8 cellular contexts compared by ENCODE assay signal in the genomic region with DNA sequence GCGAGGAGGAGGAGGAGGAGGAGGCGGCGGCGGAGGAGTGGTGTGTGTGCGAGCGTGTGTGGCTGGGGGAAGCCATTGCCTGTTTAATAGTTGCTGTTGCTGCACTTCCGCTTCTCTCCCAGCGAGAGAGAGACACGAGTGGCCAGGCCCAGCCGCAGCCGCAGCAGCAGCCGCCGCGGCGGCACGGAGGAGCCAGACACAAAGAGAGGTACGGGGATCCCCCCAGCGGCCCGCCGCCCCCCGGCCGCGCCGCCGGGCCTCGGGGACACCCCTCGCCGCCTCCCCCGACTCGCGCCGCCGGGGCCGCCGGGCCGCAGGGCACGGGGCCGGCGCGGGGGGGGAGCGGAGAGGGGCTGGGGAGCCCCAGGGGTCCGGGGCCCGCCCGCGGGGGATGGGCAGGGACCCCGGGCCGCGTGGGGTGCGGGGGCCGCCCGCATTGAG. TPM values are rescaled to one million over a fixed set of nuclear protein-coding genes. Genes with fewer than 3 reads are reported as not detected.
DNase-seq lines count a peak whose midpoint lies in the region; ATAC-seq, FAIRE-seq and TF ChIP-seq lines count a peak whose summit lies in the region.

A gene (plus strand): TSS at position 75 of the 441 bp plus-strand sequence. CDS start 1,315 bp downstream, outside the sequence.

- DNase-seq in COLO668 (lab: John Stamatoyannopoulos, UW; ENCODE audit: unreplicated experiment) (peak; percentile 51), SJSA1 (ENCODE audit: low read depth in 1 of 2, low spot score in 2 of 2) (peak; percentile 23 to 63), frontal cortex (ENCODE audit: low spot score in 2 of 2) (peak; percentile 74 to 78)
- DNase-seq in activated naive CD4-positive, alpha-beta T cell treated with Interleukin-2 at 50 U/mL for 16 hours: peak; percentile 68

- ATAC-seq in GM19395 (IDR thresholded peaks at IDR 0.05; ENCODE audit: unreplicated experiment): peak; percentile 72
- ATAC-seq in HG03521 (IDR thresholded peaks at IDR 0.05; ENCODE audit: unreplicated experiment): peak; percentile 72

- H3K27ac ChIP-seq in SJSA1 (peak within 1 kb of the TSS; percentile 39), neutrophil (peak within 1 kb of the TSS; percentile 80), thymus (ENCODE audit: low read depth) (peak within 1 kb of the TSS; percentile 77)

- H3K36me3 ChIP-seq in SJSA1: peaks cover 22% of the 10 kb centered on the region
- no peaks in the 10 kb centered on the region for H3K36me3 ChIP-seq in neutrophil
- H3K36me3 ChIP-seq in thymus (ENCODE audit: control insufficient read depth, insufficient read depth): no peaks in the 10 kb centered on the region

- under 1% methylated on average over 51 of the region's 51 CpGs for WGBS in thymus

- no peak for FAIRE-seq in frontal cortex (lab: Jason Lieb, UNC)

- H3K9me3 ChIP-seq in SJSA1 (replicated peaks): no peaks in the 10 kb centered on the region
- no peaks in the 10 kb centered on the region for H3K9me3 ChIP-seq in neutrophil
- no peaks in the 10 kb centered on the region for H3K9me3 ChIP-seq in thymus (ENCODE audit: control insufficient read depth)

- H3K4me1 ChIP-seq in SJSA1 (replicated peaks) (peaks cover 10% of the 10 kb centered on the region), neutrophil (ENCODE audit: control insufficient read depth in 1 of 2, insufficient read depth in 1 of 2, low read depth in 1 of 2, low read length in 1 of 2) (peaks cover 21 to 33% of the 10 kb centered on the region in 2 experiments), thymus (ENCODE audit: control insufficient read depth, insufficient read depth, low read length) (peaks cover 11% of the 10 kb centered on the region)

- H3K4me3 ChIP-seq in SJSA1 (peak within 1 kb of the TSS; percentile 63), neutrophil (ENCODE audit: low read depth in 1 of 2, low read length in 1 of 2) (peak within 1 kb of the TSS; percentile 61 to 75), thymus (ENCODE audit: low read length) (peak within 1 kb of the TSS; percentile 98)

- no peaks in the 10 kb centered on the region for H3K27me3 ChIP-seq in SJSA1 (replicated peaks)
- H3K27me3 ChIP-seq in neutrophil: no peaks in the 10 kb centered on the region
- no peaks in the 10 kb centered on the region for H3K27me3 ChIP-seq in thymus (ENCODE audit: control insufficient read depth, insufficient read depth)

- no peak for TF ChIP-seq CTCF in neutrophil (IDR thresholded peaks at IDR 0.05)

RNA-seq across cellular contexts. Expression of the gene that starts here (rescaled TPM):
- 55.0 and 112 TPM in 2 replicates for total RNA-seq in SJSA1 (2014; rRNA removed; shearing (Covaris generic))
- total RNA-seq in frontal cortex: 112 TPM
- 95.2 TPM for polyA plus RNA-seq in thymus

Comparison
In these comparisons a context has a peak if more than half of its experiments do, and no peak if none do; other contexts are left out.
1. Peak in every context shown above with its lines: DNase-seq, ATAC-seq, H3K4me3 ChIP-seq and H3K27ac ChIP-seq.